8 cellular contexts compared by ENCODE assay signal in the genomic region with DNA sequence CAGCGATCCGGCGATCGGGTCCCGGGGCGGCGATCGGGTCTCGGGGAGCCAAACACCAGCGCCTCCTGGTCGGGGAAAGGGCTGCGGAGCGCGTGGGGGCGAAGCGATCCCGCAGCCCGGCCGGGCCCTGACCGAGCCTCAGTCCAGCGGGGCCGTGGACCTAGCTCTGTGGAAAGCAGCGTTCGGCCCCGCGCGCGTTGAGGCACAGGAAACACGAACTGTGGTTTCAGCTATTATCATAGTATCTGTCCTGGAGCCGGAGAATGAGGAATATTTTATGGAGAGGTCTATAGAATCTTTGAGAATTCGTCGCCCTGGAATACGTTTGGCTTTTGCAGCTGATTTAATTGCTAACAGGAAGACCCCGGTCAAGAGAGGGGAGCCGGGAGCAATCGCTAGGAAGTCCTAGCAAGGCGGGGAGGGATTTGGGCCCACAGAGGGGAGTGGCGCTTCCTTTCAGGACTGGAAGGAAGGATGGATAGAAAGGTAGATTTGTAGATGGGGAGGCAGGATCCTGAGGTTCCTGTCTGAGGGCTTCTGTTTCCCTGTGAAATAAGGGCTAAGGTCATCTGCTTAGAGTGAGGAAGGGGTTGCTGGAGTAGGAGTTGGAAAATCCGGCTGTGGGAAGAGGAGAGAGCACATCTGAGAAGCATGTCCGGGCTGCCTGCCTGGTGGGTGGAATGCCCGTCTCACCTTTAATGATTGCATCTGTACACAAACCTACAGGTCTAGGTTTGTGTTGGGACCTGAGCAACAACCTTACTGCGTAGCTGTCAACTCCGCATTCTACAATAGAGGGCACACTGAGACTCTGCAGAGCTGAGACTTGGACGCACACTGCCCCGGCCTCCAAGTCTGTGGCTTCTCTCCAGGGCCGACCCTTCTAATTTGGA. TPM values are rescaled to one million over a fixed set of nuclear protein-coding genes. Genes with fewer than 3 reads are reported as not detected.
DNase-seq lines count a peak whose midpoint lies in the region; ATAC-seq and TF ChIP-seq lines count a peak whose summit lies in the region.

No MANE protein-coding gene starts in this region.

- no peaks in the 10 kb centered on the region for H3K9me2 ChIP-seq in SK-N-SH

- TF ChIP-seq RAD21 in SK-N-SH (IDR thresholded peaks at IDR 0.05; ENCODE audit: low read length): peak; percentile 61

- no peak for TF ChIP-seq EP300 in SK-N-SH (IDR thresholded peaks at IDR 0.05; ENCODE audit: borderline replicate concordance in 1 of 2, low read depth in 1 of 2, low read length in 1 of 2)

- DNase-seq in NCI-H146 (lab: John Stamatoyannopoulos, UW): peak; percentile 53
- DNase-seq in NCI-H146 treated with DMSO at 0.1 percent for 48 hours (lab: John Stamatoyannopoulos, UW; ENCODE audit: unreplicated experiment): no peak
- peak; percentile 51 for DNase-seq in SK-N-SH
- peak; percentile 67 for DNase-seq in epithelial cell of esophagus (ENCODE audit: low read depth)
- DNase-seq in sciatic nerve (ENCODE audit: low spot score): no peak
- DNase-seq in stimulated activated CD4-positive, alpha-beta T cell treated with anti-CD3 and anti-CD28 coated beads, Interleukin-1b, Interleukin-23, amount 100 ng/mL, for 48 hours: no peak

- H3K4me3 ChIP-seq in SK-N-SH (ENCODE audit: low read depth in 2 of 2, low read length in 1 of 2) (peak overlapping the region; percentile 89 to 94), epithelial cell of esophagus (ENCODE audit: low read length) (peak overlapping the region; percentile 69), muscle layer of colon (ENCODE audit: low read depth in 1 of 2, low read length in 2 of 2) (peak overlapping the region; percentile 67 to 71)

- H3K27me3 ChIP-seq in SK-N-SH (ENCODE audit: insufficient read depth) (no peaks in the 10 kb centered on the region), muscle layer of colon (ENCODE audit: control insufficient read depth in 1 of 2, insufficient read depth in 2 of 2, low read length in 2 of 2) (no peaks in the 10 kb centered on the region)

- H3K9me3 ChIP-seq in SK-N-SH (no peaks in the 10 kb centered on the region), muscle layer of colon (ENCODE audit: low read length) (no peaks in the 10 kb centered on the region)

- no peaks in the 10 kb centered on the region for H3F3A ChIP-seq in SK-N-SH (replicated peaks; ENCODE audit: insufficient read depth)

- H3K9ac ChIP-seq in SK-N-SH (peak overlapping the region; percentile 88), muscle layer of colon (ENCODE audit: low read length) (no peak overlapping the region)

- H4K20me1 ChIP-seq in SK-N-SH (ENCODE audit: insufficient read depth): peaks cover 12% of the 10 kb centered on the region; the same call in 1 of the 2 replicates

- peak overlapping the region; percentile 71 for H2AFZ ChIP-seq in SK-N-SH (ENCODE audit: low read depth)

- ATAC-seq in HG02938 (IDR thresholded peaks at IDR 0.05; ENCODE audit: unreplicated experiment): peak; percentile 9
- ATAC-seq in sciatic nerve: no peak

- POLR2A ChIA-PET in SK-N-SH (lab: Yijun Ruan, JAX): interaction anchor here (1.1 to 1.9 kb wide), 2 partner anchors 45 to 71 kb away, joined by 4 to 7 read pairs; a partner anchor contains a TSS

- H3K4me1 ChIP-seq in SK-N-SH (ENCODE audit: control insufficient read depth in 1 of 2, insufficient read depth in 2 of 2, low read depth in 1 of 2, low read length in 1 of 2) (peaks cover 10 to 31% of the 10 kb centered on the region in 2 experiments), muscle layer of colon (ENCODE audit: insufficient read depth, low read length) (peaks cover 14% of the 10 kb centered on the region)

- CTCF ChIA-PET in SK-N-SH (lab: Yijun Ruan, JAX): interaction anchor here (0.7 to 3.2 kb wide), 28 partner anchors 11 to 235 kb away, joined by 3 to 45 read pairs (median 4); a partner anchor contains a TSS

- intact Hi-C loops in sciatic nerve (cut with DNase I): no loop called here

- H3K27ac ChIP-seq in SK-N-SH (ENCODE audit: low read depth in 2 of 2, low read length in 1 of 2) (peak overlapping the region; percentile 13 to 78; a peak in 3 of 4 replicates), muscle layer of colon (ENCODE audit: low read depth, low read length) (peak overlapping the region; percentile 48)

- H3K79me2 ChIP-seq in SK-N-SH (ENCODE audit: insufficient read depth): peaks cover 50% of the 10 kb centered on the region

- 8% methylated on average over 22 of the region's 46 CpGs for WGBS in SK-N-SH (ENCODE audit: low lambda C conversion rate)

- peak overlapping the region; percentile 90 for H3K4me2 ChIP-seq in SK-N-SH

- no peak; the same call in 1 of the 2 replicates for TF ChIP-seq CTCF in SK-N-SH (IDR thresholded peaks at IDR 0.05)
- TF ChIP-seq CTCF in epithelial cell of esophagus (IDR thresholded peaks at IDR 0.05; ENCODE audit: insufficient read depth, low read depth, low read length, missing control alignments): peak; percentile 50

- peaks cover 11 to 17% of the 10 kb centered on the region in 2 experiments for H3K36me3 ChIP-seq in SK-N-SH (replicated peaks in 1 of 2; ENCODE audit: control insufficient read depth in 1 of 2, insufficient read depth in 2 of 2, low read length in 1 of 2)
- H3K36me3 ChIP-seq in muscle layer of colon (ENCODE audit: insufficient read depth, low read length): peaks cover 5% of the 10 kb centered on the region

TF ChIP-seq in SK-N-SH, 30 proteins besides CTCF, POLR2A, EP300 and RAD21:
- TF ChIP-seq JUND (IDR thresholded peaks at IDR 0.05) (no peak), GATA2 (CRISPR knock-in tag; IDR thresholded peaks at IDR 0.05) (no peak), FOXJ3 (CRISPR knock-in tag; IDR thresholded peaks at IDR 0.05) (no peak), TCF12 (IDR thresholded peaks at IDR 0.05) (no peak), SMC3 (IDR thresholded peaks at IDR 0.05; ENCODE audit: low read depth, low read length) (peak; percentile 41), MXI1 (IDR thresholded peaks at IDR 0.05; ENCODE audit: low read depth, low read length) (peak; percentile 54; the same call in 1 of the 2 replicates), FOXM1 (IDR thresholded peaks at IDR 0.05; ENCODE audit: low read depth) (no peak), ELF1 (IDR thresholded peaks at IDR 0.05) (no peak), RCOR1 (IDR thresholded peaks at IDR 0.05; ENCODE audit: low read length) (no peak), GABPA (IDR thresholded peaks at IDR 0.05; ENCODE audit: low read depth) (no peak), FOSL2 (IDR thresholded peaks at IDR 0.05; ENCODE audit: borderline replicate concordance, low read depth) (no peak)
- TF ChIP-seq, protein P1, sequence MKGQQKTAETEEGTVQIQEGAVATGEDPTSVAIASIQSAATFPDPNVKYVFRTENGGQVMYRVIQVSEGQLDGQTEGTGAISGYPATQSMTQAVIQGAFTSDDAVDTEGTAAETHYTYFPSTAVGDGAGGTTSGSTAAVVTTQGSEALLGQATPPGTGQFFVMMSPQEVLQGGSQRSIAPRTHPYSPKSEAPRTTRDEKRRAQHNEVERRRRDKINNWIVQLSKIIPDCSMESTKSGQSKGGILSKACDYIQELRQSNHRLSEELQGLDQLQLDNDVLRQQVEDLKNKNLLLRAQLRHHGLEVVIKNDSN (IDR thresholded peaks at IDR 0.05; ENCODE audit: borderline replicate concordance, low read depth): no peak
- TF ChIP-seq, protein P2, sequence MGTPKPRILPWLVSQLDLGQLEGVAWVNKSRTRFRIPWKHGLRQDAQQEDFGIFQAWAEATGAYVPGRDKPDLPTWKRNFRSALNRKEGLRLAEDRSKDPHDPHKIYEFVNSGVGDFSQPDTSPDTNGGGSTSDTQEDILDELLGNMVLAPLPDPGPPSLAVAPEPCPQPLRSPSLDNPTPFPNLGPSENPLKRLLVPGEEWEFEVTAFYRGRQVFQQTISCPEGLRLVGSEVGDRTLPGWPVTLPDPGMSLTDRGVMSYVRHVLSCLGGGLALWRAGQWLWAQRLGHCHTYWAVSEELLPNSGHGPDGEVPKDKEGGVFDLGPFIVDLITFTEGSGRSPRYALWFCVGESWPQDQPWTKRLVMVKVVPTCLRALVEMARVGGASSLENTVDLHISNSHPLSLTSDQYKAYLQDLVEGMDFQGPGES (IDR thresholded peaks at IDR 0.05; ENCODE audit: low read depth, low read length): no peak
- TF ChIP-seq, protein P3, sequence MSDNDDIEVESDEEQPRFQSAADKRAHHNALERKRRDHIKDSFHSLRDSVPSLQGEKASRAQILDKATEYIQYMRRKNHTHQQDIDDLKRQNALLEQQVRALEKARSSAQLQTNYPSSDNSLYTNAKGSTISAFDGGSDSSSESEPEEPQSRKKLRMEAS (IDR thresholded peaks at IDR 0.05; ENCODE audit: low read depth): no peak
- TF ChIP-seq, protein P4, sequence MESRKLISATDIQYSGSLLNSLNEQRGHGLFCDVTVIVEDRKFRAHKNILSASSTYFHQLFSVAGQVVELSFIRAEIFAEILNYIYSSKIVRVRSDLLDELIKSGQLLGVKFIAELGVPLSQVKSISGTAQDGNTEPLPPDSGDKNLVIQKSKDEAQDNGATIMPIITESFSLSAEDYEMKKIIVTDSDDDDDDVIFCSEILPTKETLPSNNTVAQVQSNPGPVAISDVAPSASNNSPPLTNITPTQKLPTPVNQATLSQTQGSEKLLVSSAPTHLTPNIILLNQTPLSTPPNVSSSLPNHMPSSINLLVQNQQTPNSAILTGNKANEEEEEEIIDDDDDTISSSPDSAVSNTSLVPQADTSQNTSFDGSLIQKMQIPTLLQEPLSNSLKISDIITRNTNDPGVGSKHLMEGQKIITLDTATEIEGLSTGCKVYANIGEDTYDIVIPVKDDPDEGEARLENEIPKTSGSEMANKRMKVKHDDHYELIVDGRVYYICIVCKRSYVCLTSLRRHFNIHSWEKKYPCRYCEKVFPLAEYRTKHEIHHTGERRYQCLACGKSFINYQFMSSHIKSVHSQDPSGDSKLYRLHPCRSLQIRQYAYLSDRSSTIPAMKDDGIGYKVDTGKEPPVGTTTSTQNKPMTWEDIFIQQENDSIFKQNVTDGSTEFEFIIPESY (IDR thresholded peaks at IDR 0.05; ENCODE audit: borderline replicate concordance, low read depth): no peak

RNA-seq across cellular contexts. Expression of a gene that starts 0.8 kb away (rescaled TPM):
- 3.8 and 4.6 TPM in 2 replicates for polyA plus RNA-seq in SK-N-SH (2012; rRNA removed)
- polyA plus RNA-seq in SK-N-SH (2012; cell fraction: cytosol; rRNA removed): 2.5 and 3.5 TPM in 2 replicates
- 10.2 and 14.5 TPM in 2 replicates for polyA plus RNA-seq in SK-N-SH (2012; cell fraction: nucleus; rRNA removed)
- 1.8 TPM for total RNA-seq in sciatic nerve

RNA-seq across cellular contexts. Expression of a gene that starts 29.9 kb away (rescaled TPM):
- polyA plus RNA-seq in SK-N-SH (2012; rRNA removed): 15.6 and 16.5 TPM in 2 replicates
- 4.8 and 8.5 TPM in 2 replicates for polyA plus RNA-seq in SK-N-SH (2012; cell fraction: cytosol; rRNA removed)
- 58.5 and 87.2 TPM in 2 replicates for polyA plus RNA-seq in SK-N-SH (2012; cell fraction: nucleus; rRNA removed)
- total RNA-seq in sciatic nerve: 0.58 TPM

RNA-seq across cellular contexts. Expression of a gene that starts 41.1 kb away (rescaled TPM):
- polyA plus RNA-seq in SK-N-SH (2012; rRNA removed): 0.26 and 0.28 TPM in 2 replicates
- 0.10 and 0.29 TPM in 2 replicates for polyA plus RNA-seq in SK-N-SH (2012; cell fraction: cytosol; rRNA removed)
- 0.56 and 1.4 TPM in 2 replicates for polyA plus RNA-seq in SK-N-SH (2012; cell fraction: nucleus; rRNA removed)
- total RNA-seq in sciatic nerve: 0.36 TPM

RNA-seq across cellular contexts. Expression of a gene that starts 44.9 kb away (rescaled TPM):
- 5.6 and 6.7 TPM in 2 replicates for polyA plus RNA-seq in SK-N-SH (2012; rRNA removed)
- 2.7 and 3.9 TPM in 2 replicates for polyA plus RNA-seq in SK-N-SH (2012; cell fraction: cytosol; rRNA removed)
- 18.3 and 20.6 TPM in 2 replicates for polyA plus RNA-seq in SK-N-SH (2012; cell fraction: nucleus; rRNA removed)
- total RNA-seq in sciatic nerve: 15.4 TPM

Comparison
In these comparisons a context has a peak if more than half of its experiments do, and no peak if none do; other contexts are left out.
1. DNase-seq: peak in NCI-H146 (single experiment), SK-N-SH (single experiment) and epithelial cell of esophagus (single experiment); none in NCI-H146 treated with DMSO at 0.1 percent for 48 hours (single experiment), sciatic nerve (single experiment) and stimulated activated CD4-positive, alpha-beta T cell treated with anti-CD3 and anti-CD28 coated beads, Interleukin-1b, Interleukin-23, amount 100 ng/mL, for 48 hours (single experiment).
2. Peak in every context shown above with its lines, with median percentiles within 50 percentile points of each other: H3K4me3 ChIP-seq.